Comparison of ENCODE assay signal across 8 cellular contexts in the genomic region with DNA sequence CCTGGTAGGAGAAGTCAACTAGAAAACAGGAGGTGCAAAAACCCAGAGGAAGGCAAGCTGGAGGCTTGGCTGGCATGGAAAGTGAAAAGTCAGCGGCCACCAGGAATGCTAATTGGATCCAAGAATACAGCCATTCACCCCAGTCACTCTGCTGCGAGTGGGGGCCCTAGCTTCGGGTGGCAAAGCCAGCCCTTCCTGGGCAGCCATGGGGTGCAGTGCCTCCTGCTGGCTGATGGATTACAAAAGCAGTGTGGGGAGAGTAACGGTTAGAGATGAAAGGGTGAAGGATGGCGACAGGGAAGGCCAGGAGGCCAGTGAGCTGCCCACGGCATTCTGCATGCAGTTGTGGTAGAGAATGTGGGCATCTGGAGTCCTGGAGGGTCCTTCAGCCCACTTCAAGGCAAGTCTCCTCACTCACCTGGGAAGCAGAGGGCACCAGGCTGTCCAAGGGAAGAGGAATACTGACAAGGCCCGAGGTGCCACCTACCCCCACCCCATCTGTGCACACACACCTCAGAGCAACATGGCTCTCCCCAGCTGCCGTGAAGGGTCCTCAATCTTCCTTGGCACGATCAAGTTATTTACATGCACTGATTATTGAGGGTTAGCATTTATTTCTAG. TPM values are rescaled to one million over a fixed set of nuclear protein-coding genes. Genes with fewer than 3 reads are reported as not detected.
DNase-seq lines count a peak whose midpoint lies in the region; ATAC-seq and TF ChIP-seq lines count a peak whose summit lies in the region.

No MANE protein-coding gene starts in this region.

- H3K9ac ChIP-seq in SK-N-SH = peak overlapping the region; percentile 69; the same call in 1 of the 2 replicates

- peak overlapping the region; percentile 76 for H3K4me2 ChIP-seq in SK-N-SH

- CTCF ChIA-PET in SK-N-SH (lab: Yijun Ruan, JAX) = interaction anchor here (0.7 to 7.2 kb wide), 24 partner anchors 10 to 169 kb away, joined by 3 to 39 read pairs (median 3); no protein-coding TSS in a partner anchor
- CTCF ChIA-PET in CD8-positive, alpha-beta memory T cell (lab: Charles Lee) = no interaction called here

- H3K4me1 Mint-ChIP-seq in CD8-positive, alpha-beta memory T cell = peaks cover 0 to 8% (median 6%) of the 10 kb centered on the region in 3 donors

- no peak overlapping the region for H3K4me3 Mint-ChIP-seq in CD8-positive, alpha-beta memory T cell

- no peaks in the 10 kb centered on the region for H3K9me2 ChIP-seq in SK-N-SH

- H3K79me2 ChIP-seq in SK-N-SH (ENCODE audit: insufficient read depth) = peaks cover 82% of the 10 kb centered on the region

- 76% methylated on average over 9 of the region's 9 CpGs for WGBS in SK-N-SH (ENCODE audit: low lambda C conversion rate)

- peak; percentile 37 for TF ChIP-seq RAD21 in SK-N-SH (IDR thresholded peaks at IDR 0.05; ENCODE audit: low read length)

- H3K27me3 ChIP-seq in SK-N-SH (ENCODE audit: insufficient read depth) = no peaks in the 10 kb centered on the region
- H3K27me3 ChIP-seq in CD8-positive, alpha-beta memory T cell (ENCODE audit: insufficient read depth, low read length, poor library complexity, severe bottlenecking) = no peaks in the 10 kb centered on the region

- POLR2A ChIA-PET in SK-N-SH (lab: Yijun Ruan, JAX) = interaction anchor here (1.5 kb wide), 1 partner anchor 127 kb away, joined by 7 read pairs; a partner anchor contains a TSS
- POLR2A ChIA-PET in CD8-positive, alpha-beta memory T cell (lab: Charles Lee) = interaction anchor here (0.6 kb wide), 1 partner anchor 756 kb away, joined by 4 read pairs; no protein-coding TSS in a partner anchor

- H3K4me3 ChIP-seq in SK-N-SH (ENCODE audit: low read depth in 2 of 2, low read length in 1 of 2) = 0 out of 4 replicates have a peak overlapping the region, but pooled peaks of 1 of the 2 experiments have one; percentile 4
- no peak overlapping the region for H3K4me3 ChIP-seq in CD8-positive, alpha-beta memory T cell (ENCODE audit: low read length)

- TF ChIP-seq CTCF in GM13977 (IDR thresholded peaks at IDR 0.05; ENCODE audit: extremely low read depth, insufficient read depth, missing control alignments) (peak; percentile 23), SK-N-SH (IDR thresholded peaks at IDR 0.05) (peak; percentile 70)

- no peaks in the 10 kb centered on the region for H3K27me3 Mint-ChIP-seq in CD8-positive, alpha-beta memory T cell

- ATAC-seq in GM18867 (IDR thresholded peaks at IDR 0.05; ENCODE audit: unreplicated experiment) = no peak
- ATAC-seq in GM21526 (IDR thresholded peaks at IDR 0.05; ENCODE audit: low FRiP score, unreplicated experiment) = no peak

- peaks cover 17 to 47% of the 10 kb centered on the region in 2 experiments for H3K4me1 ChIP-seq in SK-N-SH (ENCODE audit: control insufficient read depth in 1 of 2, insufficient read depth in 2 of 2, low read depth in 1 of 2, low read length in 1 of 2)
- H3K4me1 ChIP-seq in CD8-positive, alpha-beta memory T cell (ENCODE audit: insufficient read depth, low read length) = no peaks in the 10 kb centered on the region

- H3K9me3 ChIP-seq in SK-N-SH = no peaks in the 10 kb centered on the region
- H3K9me3 ChIP-seq in CD8-positive, alpha-beta memory T cell (ENCODE audit: low read length) = no peaks in the 10 kb centered on the region

- no peak for TF ChIP-seq EP300 in SK-N-SH (IDR thresholded peaks at IDR 0.05; ENCODE audit: borderline replicate concordance in 1 of 2, low read depth in 1 of 2, low read length in 1 of 2)

- H3K27ac ChIP-seq in SK-N-SH (ENCODE audit: low read depth in 2 of 2, low read length in 1 of 2) = peak overlapping the region in 1 of 2 experiments; percentile 97; a peak in 3 of 4 replicates
- no peak overlapping the region for H3K27ac ChIP-seq in CD8-positive, alpha-beta memory T cell (ENCODE audit: low read depth, low read length)

- no peaks in the 10 kb centered on the region for H3K9me3 Mint-ChIP-seq in CD8-positive, alpha-beta memory T cell

- H3K36me3 ChIP-seq in SK-N-SH (replicated peaks in 1 of 2; ENCODE audit: control insufficient read depth in 1 of 2, insufficient read depth in 2 of 2, low read length in 1 of 2) = peaks cover 35 to 70% of the 10 kb centered on the region in 2 experiments
- peaks cover 76% of the 10 kb centered on the region for H3K36me3 ChIP-seq in CD8-positive, alpha-beta memory T cell (ENCODE audit: insufficient read depth, low read length)

- no peak for DNase-seq in GM13977 (ENCODE audit: low spot score)
- DNase-seq in SK-N-SH = no peak
- DNase-seq in hepatic stellate cell (ENCODE audit: low spot score) = peak; percentile 90
- peak; percentile 58 for DNase-seq in stromal cell of bone marrow (ENCODE audit: low read depth)
- no peak for DNase-seq in stimulated activated naive CD4-positive, alpha-beta T cell treated with Interleukin-2 at 50 U/mL for 16 hours (lab: John Stamatoyannopoulos, UW)
- no peak for DNase-seq in CD8-positive, alpha-beta memory T cell

- peaks cover 33% of the 10 kb centered on the region for H3F3A ChIP-seq in SK-N-SH (replicated peaks; ENCODE audit: insufficient read depth)

- in situ Hi-C loops in GM13977 (cut with MboI; ENCODE audit: low pct_unique_long_range_greater_than_20kb, low sequenced_read_pairs, unreplicated experiment) = loop anchor here (25.0 kb wide), 1 partner anchor 310 kb away; no protein-coding TSS in a partner anchor

- H4K20me1 ChIP-seq in SK-N-SH (ENCODE audit: insufficient read depth) = peaks cover 79% of the 10 kb centered on the region

- H3K36me3 Mint-ChIP-seq in CD8-positive, alpha-beta memory T cell = peaks cover 4 to 97% (median 9%) of the 10 kb centered on the region in 3 donors

- peak overlapping the region in 2 of 8 donors; percentile 52 to 63 for H3K27ac Mint-ChIP-seq in CD8-positive, alpha-beta memory T cell

- H2AFZ ChIP-seq in SK-N-SH (ENCODE audit: low read depth) = no peak overlapping the region

TF ChIP-seq in SK-N-SH, 30 proteins besides CTCF, POLR2A, EP300 and RAD21:
- TF ChIP-seq TEAD4 (IDR thresholded peaks at IDR 0.05; ENCODE audit: borderline replicate concordance, insufficient read depth) (no peak), SMC3 (IDR thresholded peaks at IDR 0.05; ENCODE audit: low read depth, low read length) (peak; percentile 18; the same call in 1 of the 2 replicates)
TF ChIP-seq in SK-N-SH: peak in this region for 1.

RNA-seq across cellular contexts. Expression of a gene that starts 20.3 kb away (rescaled TPM):
- 0.15 and 0.28 TPM in 2 replicates for polyA plus RNA-seq in SK-N-SH (2012; rRNA removed)
- polyA plus RNA-seq in SK-N-SH (2012; cell fraction: cytosol; rRNA removed) = 0.03 and 0.04 TPM in 2 replicates
- 0.65 and 1.2 TPM in 2 replicates for polyA plus RNA-seq in SK-N-SH (2012; cell fraction: nucleus; rRNA removed)
- not detected for total RNA-seq in CD8-positive, alpha-beta memory T cell
- polyA plus RNA-seq in CD8-positive, alpha-beta memory T cell = not detected

RNA-seq across cellular contexts. Expression of a gene that starts 51.7 kb away (rescaled TPM):
- 4.5 and 7.0 TPM in 2 replicates for polyA plus RNA-seq in SK-N-SH (2012; rRNA removed)
- 2.8 and 5.1 TPM in 2 replicates for polyA plus RNA-seq in SK-N-SH (2012; cell fraction: cytosol; rRNA removed)
- polyA plus RNA-seq in SK-N-SH (2012; cell fraction: nucleus; rRNA removed) = 9.9 and 11.8 TPM in 2 replicates
- under 1 TPM in 1 of 2 experiments, not detected in 1; 0.04 TPM for total RNA-seq in CD8-positive, alpha-beta memory T cell
- polyA plus RNA-seq in CD8-positive, alpha-beta memory T cell = not detected

Comparison
In these comparisons a context has a peak if more than half of its experiments do, and no peak if none do; other contexts are left out.
1. DNase-seq: peak in hepatic stellate cell (single experiment) and stromal cell of bone marrow (single experiment); none in GM13977 (single experiment), SK-N-SH (single experiment), stimulated activated naive CD4-positive, alpha-beta T cell treated with Interleukin-2 at 50 U/mL for 16 hours (single experiment) and CD8-positive, alpha-beta memory T cell (0 of 5).